In the genomic region with DNA sequence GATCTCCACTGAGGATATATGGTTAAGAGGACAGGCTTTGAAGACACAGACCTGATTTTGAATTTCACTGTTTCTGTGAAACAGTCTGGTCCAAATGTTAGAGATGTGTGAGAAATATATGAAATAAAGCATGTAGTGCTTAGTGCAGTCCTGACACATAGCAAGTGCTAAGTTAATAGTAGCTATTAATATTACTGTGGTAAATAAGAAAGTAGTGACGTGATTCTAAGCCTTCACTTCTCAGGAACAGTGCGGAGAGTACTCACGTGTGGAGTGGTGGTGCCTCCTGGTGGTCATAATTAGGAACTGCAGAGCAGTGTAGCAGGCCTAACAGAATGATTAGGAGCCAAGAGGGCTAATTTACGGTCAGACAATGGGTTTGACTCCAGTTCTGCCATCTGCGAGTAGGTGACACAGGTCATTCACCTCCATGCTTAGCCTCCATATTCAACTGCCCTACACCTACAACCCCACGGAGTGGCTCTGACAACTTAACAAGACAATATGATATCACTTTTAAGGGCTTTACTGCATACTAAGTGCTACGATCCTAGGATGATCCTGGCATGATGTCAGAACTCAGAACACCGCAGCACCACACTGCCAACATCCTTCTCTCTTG, we compare ENCODE assay signal across 8 cellular contexts.
A peak's percentile ranks its signal among the peaks of the same experiment; 100 is the strongest.
DNase-seq lines count a peak whose midpoint lies in the region; ATAC-seq and TF ChIP-seq lines count a peak whose summit lies in the region.

No MANE protein-coding gene starts in this region.

- no peaks in the 10 kb centered on the region for H3K36me3 Mint-ChIP-seq in naive B cell
- H3K36me3 Mint-ChIP-seq in stimulated activated memory B cell treated with anti-CD40 and anti-IgM and Interleukin-4, amounts not matched to agents 10 μg/mL and 1 μg/mL and 100 μg/mL, for 72 hours = no peaks in the 10 kb centered on the region

- no peak overlapping the region for H3K4me3 ChIP-seq in AG04450 (ENCODE audit: low read depth, low read length)
- no peak overlapping the region for H3K4me3 ChIP-seq in epithelial cell of proximal tubule (ENCODE audit: low read depth, low read length)

- H3K27me3 Mint-ChIP-seq in naive B cell = no peaks in the 10 kb centered on the region
- H3K27me3 Mint-ChIP-seq in stimulated activated memory B cell treated with anti-CD40 and anti-IgM and Interleukin-4, amounts not matched to agents 10 μg/mL and 1 μg/mL and 100 μg/mL, for 72 hours = no peaks in the 10 kb centered on the region

- POLR2A ChIA-PET in AG04450 (lab: Yijun Ruan, JAX) = interaction anchor here (1.1 kb wide), 1 partner anchor 330 kb away, joined by 4 read pairs; no protein-coding TSS in a partner anchor

- peaks cover 0 to 2% (median 0%) of the 10 kb centered on the region in 7 donors for H3K9me3 Mint-ChIP-seq in naive B cell
- H3K9me3 Mint-ChIP-seq in stimulated activated memory B cell treated with anti-CD40 and anti-IgM and Interleukin-4, amounts not matched to agents 10 μg/mL and 1 μg/mL and 100 μg/mL, for 72 hours = no peaks in the 10 kb centered on the region

- CTCF ChIA-PET in AG04450 (lab: Charles Lee) = interaction anchor here (0.6 to 7.6 kb wide), 64 partner anchors 9 to 646 kb away, joined by 3 to 197 read pairs (median 4); partner anchors contain the start of genes GTSF1L and SRSF6

- no peak overlapping the region for H3K4me3 Mint-ChIP-seq in naive B cell
- no peak overlapping the region for H3K4me3 Mint-ChIP-seq in stimulated activated memory B cell treated with anti-CD40 and anti-IgM and Interleukin-4, amounts not matched to agents 10 μg/mL and 1 μg/mL and 100 μg/mL, for 72 hours

- TF ChIP-seq CTCF in AG04450 (IDR thresholded peaks at IDR 0.05; ENCODE audit: low read depth, low read length) (peak; percentile 98), epithelial cell of proximal tubule (conservative IDR thresholded peaks at IDR 0.05; ENCODE audit: low read depth, low read length) (peak; percentile 98)

- peak; percentile 61 for DNase-seq in AG04450 (ENCODE audit: low read depth, low spot score)
- peak; percentile 64 for DNase-seq in HS-27A (ENCODE audit: low read depth)
- peak; percentile 75 for DNase-seq in NOMO-1 treated with DMSO at 0.1 percent for 48 hours (lab: John Stamatoyannopoulos, UW; ENCODE audit: unreplicated experiment)
- peak; percentile 46 for DNase-seq in activated CD8-positive, alpha-beta memory T cell treated with anti-CD3 and anti-CD28 coated beads, Interleukin-2, amount 50 U/mL, for 1 hour (ENCODE audit: extremely low read depth)
- no peak for DNase-seq in epithelial cell of proximal tubule (ENCODE audit: low read depth)
- peak; percentile 61 for DNase-seq in naive B cell

- ATAC-seq in GM18858 (IDR thresholded peaks at IDR 0.05; ENCODE audit: unreplicated experiment) (peak; percentile 38), naive B cell (ENCODE audit: low read depth in 2 of 2) (peak; percentile 80 to 86)
- ATAC-seq in stimulated activated memory B cell treated with anti-CD40 and anti-IgM and Interleukin-4, amounts not matched to agents 10 μg/mL and 1 μg/mL and 100 μg/mL, for 72 hours = peak; percentile 91

- H3K27ac Mint-ChIP-seq in naive B cell = no peak overlapping the region
- no peak overlapping the region for H3K27ac Mint-ChIP-seq in stimulated activated memory B cell treated with anti-CD40 and anti-IgM and Interleukin-4, amounts not matched to agents 10 μg/mL and 1 μg/mL and 100 μg/mL, for 72 hours

- no peaks in the 10 kb centered on the region for H3K27me3 ChIP-seq in AG04450 (ENCODE audit: control insufficient read depth, insufficient read depth, low read length)

- H3K9me3 ChIP-seq in AG04450 (ENCODE audit: control insufficient read depth, insufficient read depth, low read length) = no peaks in the 10 kb centered on the region; the same call in 1 of the 2 replicates

- no peaks in the 10 kb centered on the region for H3K4me1 Mint-ChIP-seq in naive B cell
- peaks cover 6% of the 10 kb centered on the region for H3K4me1 Mint-ChIP-seq in stimulated activated memory B cell treated with anti-CD40 and anti-IgM and Interleukin-4, amounts not matched to agents 10 μg/mL and 1 μg/mL and 100 μg/mL, for 72 hours

- H3K27ac ChIP-seq in AG04450 (ENCODE audit: low read depth, low read length) = peak overlapping the region; percentile 42

Comparison
In these comparisons a context has a peak if more than half of its experiments do, and no peak if none do; other contexts are left out.
1. ATAC-seq: peak in every context shown above with its lines; median percentile 91 in stimulated activated memory B cell treated with anti-CD40 and anti-IgM and Interleukin-4, amounts not matched to agents 10 μg/mL and 1 μg/mL and 100 μg/mL, for 72 hours; 83 in naive B cell; 38 in GM18858.